In the genomic region with DNA sequence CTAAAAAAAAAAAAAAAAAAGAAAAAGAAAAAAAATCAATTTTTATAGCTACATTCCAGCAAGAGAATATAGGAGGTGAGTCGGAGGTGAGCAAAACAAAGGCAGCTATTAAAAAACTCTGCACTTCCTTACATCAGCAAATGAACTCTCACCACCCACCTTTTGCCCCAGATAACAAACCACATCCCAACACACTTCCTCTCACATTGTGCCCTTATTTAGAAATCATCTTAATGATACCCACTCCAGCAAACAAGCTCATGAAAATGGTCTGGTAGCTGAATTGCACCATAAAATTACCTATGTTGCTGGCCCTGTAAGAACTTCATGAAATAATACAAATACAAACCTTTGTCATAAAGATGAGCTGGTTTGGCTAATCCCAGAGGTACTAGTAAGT, we compare ENCODE assay signal across 8 cellular contexts.
DNase-seq lines count a peak whose midpoint lies in the region; ATAC-seq, FAIRE-seq and TF ChIP-seq lines count a peak whose summit lies in the region.

No MANE protein-coding gene starts in this region.

- H3K27me3 Mint-ChIP-seq in activated T-helper 2 cell treated with anti-CD3 and anti-CD28 coated beads, Interferon-gamma antibody, Interleukin-2, Interleukin-4, amounts not matched to agents 10 μg/mL and 5 μg/mL and 100 μg/mL, durations not matched to agents 14 hours and 24 hours and 36 hours (ENCODE audit: low read depth), result no peaks in the 10 kb centered on the region

- no peak for FAIRE-seq in small intestine (lab: Jason Lieb, UNC)

- peaks cover 43% of the 10 kb centered on the region for H3K4me1 Mint-ChIP-seq in activated T-helper 2 cell treated with anti-CD3 and anti-CD28 coated beads, Interferon-gamma antibody, Interleukin-2, Interleukin-4, amounts not matched to agents 10 μg/mL and 5 μg/mL and 100 μg/mL, durations not matched to agents 14 hours and 24 hours and 36 hours (ENCODE audit: low read depth)

- H3K4me3 ChIP-seq in small intestine (ENCODE audit: low read depth in 1 of 2, low read length in 2 of 2) (no peak overlapping the region), right atrium auricular region (no peak overlapping the region)

- no peak for DNase-seq in activated CD4-positive, CD25-positive, alpha-beta regulatory T cell treated with anti-CD3 and anti-CD28 coated beads, Interleukin-2, amount 50 U/mL, for 72 hours
- DNase-seq in HT1080 (ENCODE audit: low read depth) (peak; percentile 67), small intestine (peak; percentile 61), right atrium auricular region (ENCODE audit: low spot score) (no peak)
- DNase-seq in activated T-helper 2 cell treated with anti-CD3 and anti-CD28 coated beads, Interferon-gamma antibody, Interleukin-2, Interleukin-4, amounts not matched to agents 10 μg/mL and 5 μg/mL and 100 μg/mL, durations not matched to agents 14 hours and 24 hours and 36 hours (ENCODE audit: low spot score), result peak; percentile 27

- no peaks in the 10 kb centered on the region for H3K27me3 ChIP-seq in small intestine (ENCODE audit: control insufficient read depth in 2 of 2, insufficient read depth in 2 of 2, low read length in 2 of 2)
- no peaks in the 10 kb centered on the region for H3K27me3 ChIP-seq in right atrium auricular region

- TF ChIP-seq CTCF in right atrium auricular region (IDR thresholded peaks at IDR 0.05), result no peak

- H3K27ac Mint-ChIP-seq in activated T-helper 2 cell treated with anti-CD3 and anti-CD28 coated beads, Interferon-gamma antibody, Interleukin-2, Interleukin-4, amounts not matched to agents 10 μg/mL and 5 μg/mL and 100 μg/mL, durations not matched to agents 14 hours and 24 hours and 36 hours, result no peak overlapping the region

- H3K9me3 ChIP-seq in small intestine (ENCODE audit: control insufficient read depth, low read depth), result no peaks in the 10 kb centered on the region
- H3K9me3 ChIP-seq in right atrium auricular region, result no peaks in the 10 kb centered on the region

- peaks cover 14 to 21% of the 10 kb centered on the region in 2 donors for H3K36me3 ChIP-seq in small intestine (ENCODE audit: control insufficient read depth in 2 of 2, insufficient read depth in 2 of 2, low read length in 2 of 2)
- peaks cover 6% of the 10 kb centered on the region for H3K36me3 ChIP-seq in right atrium auricular region

- H3K27ac ChIP-seq in small intestine (ENCODE audit: low read depth in 1 of 2, low read length in 1 of 2) (no peak overlapping the region), right atrium auricular region (no peak overlapping the region)

- peak; percentile 57 to 60 for ATAC-seq in activated CD4-positive, CD25-positive, alpha-beta regulatory T cell treated with anti-CD3 and anti-CD28 coated beads, Interleukin-2, amount 50 U/mL, for 24 hours
- ATAC-seq in GM18502 (IDR thresholded peaks at IDR 0.05; ENCODE audit: poor library complexity, unreplicated experiment) (no peak), HG03108 (IDR thresholded peaks at IDR 0.05; ENCODE audit: unreplicated experiment) (no peak)

- H3K4me1 ChIP-seq in small intestine (ENCODE audit: control insufficient read depth in 2 of 2, insufficient read depth in 1 of 2, low read depth in 1 of 2, low read length in 1 of 2) (peaks cover 1 to 10% of the 10 kb centered on the region in 2 donors), right atrium auricular region (peaks cover 0 to 22% of the 10 kb centered on the region in 2 donors)

- 22 to 52% (median 30%) methylated on average over 1 of the region's 1 CpG for WGBS in small intestine, 3 donors

- H3K4me3 Mint-ChIP-seq in activated T-helper 2 cell treated with anti-CD3 and anti-CD28 coated beads, Interferon-gamma antibody, Interleukin-2, Interleukin-4, amounts not matched to agents 10 μg/mL and 5 μg/mL and 100 μg/mL, durations not matched to agents 14 hours and 24 hours and 36 hours (ENCODE audit: low read depth), result no peak overlapping the region

- peaks cover 75% of the 10 kb centered on the region for H3K36me3 Mint-ChIP-seq in activated T-helper 2 cell treated with anti-CD3 and anti-CD28 coated beads, Interferon-gamma antibody, Interleukin-2, Interleukin-4, amounts not matched to agents 10 μg/mL and 5 μg/mL and 100 μg/mL, durations not matched to agents 14 hours and 24 hours and 36 hours (ENCODE audit: low read depth)

- H3K9me3 Mint-ChIP-seq in activated T-helper 2 cell treated with anti-CD3 and anti-CD28 coated beads, Interferon-gamma antibody, Interleukin-2, Interleukin-4, amounts not matched to agents 10 μg/mL and 5 μg/mL and 100 μg/mL, durations not matched to agents 14 hours and 24 hours and 36 hours, result no peaks in the 10 kb centered on the region

- intact Hi-C loops in activated T-helper 2 cell treated with anti-CD3 and anti-CD28 coated beads, Interferon-gamma antibody, Interleukin-2, Interleukin-4, amounts not matched to agents 10 μg/mL and 5 μg/mL and 100 μg/mL, durations not matched to agents 14 hours and 24 hours and 36 hours (cut with micrococcal nuclease), result loop anchor here (5.0 to 10.0 kb wide), 2 partner anchors 81 to 82 kb away; a partner anchor contains a TSS

Comparison
In these comparisons a context has a peak if more than half of its experiments do, and no peak if none do; other contexts are left out.
1. ATAC-seq: peak in activated CD4-positive, CD25-positive, alpha-beta regulatory T cell treated with anti-CD3 and anti-CD28 coated beads, Interleukin-2, amount 50 U/mL, for 24 hours (2 of 2); none in GM18502 (single experiment) and HG03108 (single experiment).
2. DNase-seq: peak in HT1080 (single experiment), activated T-helper 2 cell treated with anti-CD3 and anti-CD28 coated beads, Interferon-gamma antibody, Interleukin-2, Interleukin-4, amounts not matched to agents 10 μg/mL and 5 μg/mL and 100 μg/mL, durations not matched to agents 14 hours and 24 hours and 36 hours (single experiment) and small intestine (single experiment); none in activated CD4-positive, CD25-positive, alpha-beta regulatory T cell treated with anti-CD3 and anti-CD28 coated beads, Interleukin-2, amount 50 U/mL, for 72 hours (single experiment) and right atrium auricular region (single experiment).